ENCODE assay signal across 13 cellular contexts in the genomic region with DNA sequence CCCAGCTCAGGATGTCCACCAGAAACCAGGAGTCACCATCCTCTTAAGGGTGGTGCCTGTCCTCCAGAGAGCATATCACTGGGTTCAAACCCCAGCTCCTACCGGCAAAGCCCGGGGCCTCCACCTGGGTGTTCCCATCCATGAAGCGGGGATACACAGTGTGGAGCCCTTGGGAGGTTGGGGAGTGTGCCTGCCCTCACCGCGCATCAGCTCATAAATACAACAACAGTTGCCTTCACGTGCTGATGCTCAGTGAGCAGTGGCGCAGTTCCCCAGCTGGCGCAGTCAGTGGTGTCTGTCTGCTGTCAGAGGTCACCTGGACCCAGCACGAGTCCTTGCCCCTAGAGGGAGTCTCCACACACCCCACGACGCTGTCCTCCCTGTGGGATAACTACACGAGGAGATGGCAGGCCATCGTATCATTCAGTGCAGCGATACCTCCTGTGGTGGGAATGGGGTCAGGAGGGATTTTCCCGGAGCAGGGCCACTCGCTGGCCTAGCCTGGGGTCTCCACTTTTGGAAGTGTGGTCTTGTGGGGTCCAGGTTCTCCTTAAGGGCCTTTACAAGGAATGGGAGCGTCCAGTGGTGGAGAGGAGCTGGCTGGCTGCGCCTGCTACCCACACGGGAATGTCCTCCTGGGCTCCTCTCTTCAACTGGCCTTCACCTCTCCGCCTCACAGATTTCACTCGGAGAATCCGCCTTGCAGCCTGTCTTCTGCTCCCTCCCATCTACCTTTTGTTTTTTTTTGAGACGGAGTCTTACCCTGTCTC. TPM values are rescaled to one million over a fixed set of nuclear protein-coding genes. Genes with fewer than 3 reads are reported as not detected.
A peak's percentile ranks its signal among the peaks of the same experiment; 100 is the strongest.
DNase-seq lines count a peak whose midpoint lies in the region; ATAC-seq and TF ChIP-seq lines count a peak whose summit lies in the region.
"Had no signal": no experiment of that assay in that cellular context is flagged by ENCODE, and none has a peak within 500 bp of the region (broad histone marks: within the 10 kb centered on the region; RNA-seq: fewer than 3 reads in every experiment).

No MANE protein-coding gene starts in this region.

- H3K27me3 Mint-ChIP-seq in activated CD8-positive, alpha-beta memory T cell treated with anti-CD3 and anti-CD28 coated beads, Interleukin-2, amount 10 ng/mL, durations not matched to agents 7 days and 5 days: no peaks in the 10 kb centered on the region

- H3K4me1 ChIP-seq in left ventricle myocardium inferior (peaks cover 47% of the 10 kb centered on the region), mesenchymal stem cell (ENCODE audit: control insufficient read depth, insufficient read depth, low read depth, low read length) (peaks cover 22% of the 10 kb centered on the region), uterus (no peaks in the 10 kb centered on the region), Karpas-422 (ENCODE audit: low read length) (peaks cover 24% of the 10 kb centered on the region)

- no peak overlapping the region for H3K18ac ChIP-seq in mesenchymal stem cell (ENCODE audit: low read depth in 1 of 2, low read length in 2 of 2)

- H3K27ac Mint-ChIP-seq in activated CD8-positive, alpha-beta memory T cell treated with anti-CD3 and anti-CD28 coated beads, Interleukin-2, amount 10 ng/mL, durations not matched to agents 7 days and 5 days: peak overlapping the region; percentile 97

- H3K4me1 Mint-ChIP-seq in activated CD8-positive, alpha-beta memory T cell treated with anti-CD3 and anti-CD28 coated beads, Interleukin-2, amount 10 ng/mL, durations not matched to agents 7 days and 5 days: peaks cover 24% of the 10 kb centered on the region

- CTCF ChIA-PET in activated CD8-positive, alpha-beta memory T cell treated with anti-CD3 and anti-CD28 coated beads, Interleukin-2, amount 10 ng/mL, durations not matched to agents 7 days and 5 days (lab: Charles Lee): interaction anchor here (0.9 to 1.4 kb wide), 5 partner anchors 32 to 191 kb away, joined by 3 read pairs; no protein-coding TSS in a partner anchor

- no peaks in the 10 kb centered on the region for H3K36me3 Mint-ChIP-seq in activated CD8-positive, alpha-beta memory T cell treated with anti-CD3 and anti-CD28 coated beads, Interleukin-2, amount 10 ng/mL, durations not matched to agents 7 days and 5 days

- DNase-seq in cardiac septum (ENCODE audit: low spot score) (peak; percentile 50), left ventricle myocardium inferior (no peak), mesenchymal stem cell (no peak), uterus (peak; percentile 13 to 15), Karpas-422 (no peak), LoVo (ENCODE audit: low spot score) (no peak)
- DNase-seq in activated CD8-positive, alpha-beta memory T cell treated with anti-CD3 and anti-CD28 coated beads, Interleukin-2, amount 10 ng/mL, durations not matched to agents 7 days and 5 days: no peak
- no peak for DNase-seq in stimulated activated CD4-positive, alpha-beta T cell treated with anti-CD3 and anti-CD28 coated beads, Interleukin-1b, Interleukin-23, amount 100 ng/mL, for 48 hours
- DNase-seq: GM23248, NCI-H2107 had no signal

- H4K20me1 ChIP-seq in Karpas-422 (ENCODE audit: insufficient read depth, low read depth, low read length): no peaks in the 10 kb centered on the region

- peak overlapping the region; percentile 38 for H4K8ac ChIP-seq in mesenchymal stem cell (ENCODE audit: low read length)

- no peak for ATAC-seq in activated CD8-positive, alpha-beta memory T cell treated with anti-CD3 and anti-CD28 coated beads, Interleukin-2, amount 10 ng/mL, durations not matched to agents 7 days and 5 days

- no peak for TF ChIP-seq POLR2A in uterus (IDR thresholded peaks at IDR 0.05)

- H3K4me2 ChIP-seq in mesenchymal stem cell (ENCODE audit: low read length, poor library complexity, severe bottlenecking): no peak overlapping the region
- H3K4me2 ChIP-seq in Karpas-422 (ENCODE audit: low read depth, low read length, poor library complexity, severe bottlenecking): no peak overlapping the region

- peak overlapping the region; percentile 75 for H4K91ac ChIP-seq in mesenchymal stem cell (ENCODE audit: low read length)

- H2BK15ac ChIP-seq in mesenchymal stem cell (ENCODE audit: low read depth, poor library complexity, severe bottlenecking): no peak overlapping the region

- H3K79me1 ChIP-seq in mesenchymal stem cell (replicated peaks; ENCODE audit: low read length, poor library complexity, severe bottlenecking): peaks cover 14% of the 10 kb centered on the region

- peaks cover 26% of the 10 kb centered on the region for H3K79me2 ChIP-seq in Karpas-422 (ENCODE audit: low read length)

- H3K4ac ChIP-seq in mesenchymal stem cell (ENCODE audit: low read depth in 1 of 2, low read length in 2 of 2): no peak overlapping the region

- peak overlapping the region in 1 of 2 experiments; percentile 30 for H2BK12ac ChIP-seq in mesenchymal stem cell (ENCODE audit: low read length in 2 of 2)

- H3K9ac ChIP-seq in mesenchymal stem cell (ENCODE audit: low read length): no peak overlapping the region
- no peak overlapping the region for H3K9ac ChIP-seq in Karpas-422 (ENCODE audit: low read length)
- H3K9ac ChIP-seq: KMS-11 had no signal

- peak overlapping the region in 1 of 2 experiments; percentile 3 for H3K23ac ChIP-seq in mesenchymal stem cell (ENCODE audit: low read length in 2 of 2)

- H2AFZ ChIP-seq in mesenchymal stem cell (ENCODE audit: low read depth, low read length) (no peak overlapping the region), Karpas-422 (ENCODE audit: low read length) (no peak overlapping the region)
- H2AFZ ChIP-seq: GM23248 had no signal

- TF ChIP-seq CTCF in left ventricle myocardium inferior (IDR thresholded peaks at IDR 0.05; ENCODE audit: borderline replicate concordance) (no peak), uterus (IDR thresholded peaks at IDR 0.05) (no peak)

- H3K9me3 ChIP-seq in left ventricle myocardium inferior (replicated peaks) (no peaks in the 10 kb centered on the region), mesenchymal stem cell (ENCODE audit: control insufficient read depth, low read length) (no peaks in the 10 kb centered on the region), uterus (no peaks in the 10 kb centered on the region), Karpas-422 (ENCODE audit: low read length) (no peaks in the 10 kb centered on the region)
- H3K9me3 ChIP-seq: adrenal gland had no signal

- H3K4me3 ChIP-seq in left ventricle myocardium inferior: no peak overlapping the region
- no peak overlapping the region for H3K4me3 ChIP-seq in mesenchymal stem cell (ENCODE audit: insufficient read depth in 1 of 2, low read depth in 1 of 2, low read length in 2 of 2)
- H3K4me3 ChIP-seq in uterus: no peak overlapping the region
- H3K4me3 ChIP-seq in Karpas-422 (ENCODE audit: low read length): no peak overlapping the region

- H3K36me3 ChIP-seq in left ventricle myocardium inferior: peaks cover 10% of the 10 kb centered on the region
- peaks cover 10 to 11% of the 10 kb centered on the region in 2 experiments for H3K36me3 ChIP-seq in mesenchymal stem cell (ENCODE audit: control insufficient read depth in 1 of 2, insufficient read depth in 2 of 2, low read depth in 1 of 2, low read length in 2 of 2)
- no peaks in the 10 kb centered on the region for H3K36me3 ChIP-seq in uterus
- no peaks in the 10 kb centered on the region for H3K36me3 ChIP-seq in Karpas-422 (ENCODE audit: insufficient read depth, low read length)

- H3K27ac ChIP-seq in left ventricle myocardium inferior (replicated peaks) (no peak overlapping the region), mesenchymal stem cell (ENCODE audit: low read length, poor library complexity, severe bottlenecking) (no peak overlapping the region), uterus (peak overlapping the region in 1 of 2 donors; percentile 100), Karpas-422 (ENCODE audit: low read length) (no peak overlapping the region)
- H3K27ac ChIP-seq: KMS-11 had no signal

- H3K4me3 Mint-ChIP-seq in activated CD8-positive, alpha-beta memory T cell treated with anti-CD3 and anti-CD28 coated beads, Interleukin-2, amount 10 ng/mL, durations not matched to agents 7 days and 5 days: no peak overlapping the region

- no peaks in the 10 kb centered on the region for H3K9me3 Mint-ChIP-seq in activated CD8-positive, alpha-beta memory T cell treated with anti-CD3 and anti-CD28 coated beads, Interleukin-2, amount 10 ng/mL, durations not matched to agents 7 days and 5 days (ENCODE audit: low read depth)

- intact Hi-C loops in cardiac septum (cut with DNase I): loop anchor here (5.0 kb wide), 1 partner anchor 88 kb away; no protein-coding TSS in a partner anchor
- intact Hi-C loops in left ventricle myocardium inferior (cut with micrococcal nuclease): no loop called here
- intact Hi-C loops in uterus (cut with DNase I; ENCODE audit: low total_unique reads): no loop called here

- H2BK120ac ChIP-seq in mesenchymal stem cell (ENCODE audit: low read depth, low read length): no peak overlapping the region

- no peaks in the 10 kb centered on the region for H3K9me2 ChIP-seq in Karpas-422 (replicated peaks; ENCODE audit: insufficient read depth, low read length)

- no peak overlapping the region for H2AK5ac ChIP-seq in mesenchymal stem cell (ENCODE audit: low read length, severe bottlenecking)

- H3K14ac ChIP-seq in mesenchymal stem cell (ENCODE audit: low read length in 2 of 2): no peak overlapping the region

- H2BK5ac ChIP-seq in mesenchymal stem cell (ENCODE audit: low read depth, low read length, poor library complexity, severe bottlenecking): no peak overlapping the region

- peaks cover 16% of the 10 kb centered on the region for H3K27me3 ChIP-seq in left ventricle myocardium inferior (ENCODE audit: low read depth)
- H3K27me3 ChIP-seq in mesenchymal stem cell (ENCODE audit: control insufficient read depth in 1 of 2, insufficient read depth in 1 of 2, low read length in 2 of 2): peaks cover 0 to 18% of the 10 kb centered on the region in 2 experiments
- H3K27me3 ChIP-seq in uterus: no peaks in the 10 kb centered on the region
- no peaks in the 10 kb centered on the region for H3K27me3 ChIP-seq in Karpas-422 (ENCODE audit: low read length)
- H3K27me3 ChIP-seq: adrenal gland had no signal

- WGBS in mesenchymal stem cell: 94% methylated on average over 23 of the region's 23 CpGs

RNA-seq across cellular contexts. Expression of a gene that starts 2.3 kb away (rescaled TPM):
- total RNA-seq in cardiac septum: 278 TPM
- total RNA-seq in left ventricle myocardium inferior: 304 TPM
- total RNA-seq in activated CD8-positive, alpha-beta memory T cell treated with anti-CD3 and anti-CD28 coated beads, Interleukin-2, amount 10 ng/mL, durations not matched to agents 7 days and 5 days: 100 to 1,000 TPM; 260 to 318 TPM
- polyA plus RNA-seq in mesenchymal stem cell (2013, experiment 1 of 2): 154 TPM
- 152 TPM for polyA plus RNA-seq in mesenchymal stem cell (2013, experiment 2 of 2)
- total RNA-seq in uterus: 100 to 1,000 TPM in 3 of 4 donors, 10 to 100 TPM in 1; 88.4 to 524 (median 219) TPM
- 336 and 358 TPM in 2 replicates for total RNA-seq in Karpas-422 (2014; rRNA removed; shearing (Covaris generic); ENCODE audit: low replicate concordance)

RNA-seq across cellular contexts. Expression of a gene that starts 8.0 kb away (rescaled TPM):
- total RNA-seq in cardiac septum (not detected), left ventricle myocardium inferior (not detected), uterus (under 1 TPM in 1 of 4 donors, not detected in 3; 0.21 TPM)
- not detected for total RNA-seq in activated CD8-positive, alpha-beta memory T cell treated with anti-CD3 and anti-CD28 coated beads, Interleukin-2, amount 10 ng/mL, durations not matched to agents 7 days and 5 days
- not detected for polyA plus RNA-seq in mesenchymal stem cell (2013, experiment 1 of 2)
- polyA plus RNA-seq in mesenchymal stem cell (2013, experiment 2 of 2): not detected
- not detected in 2 replicates for total RNA-seq in Karpas-422 (2014; rRNA removed; shearing (Covaris generic); ENCODE audit: low replicate concordance)
- total RNA-seq: adrenal gland, GM23248, myocyte had no signal
- polyA plus RNA-seq: adrenal gland, GM23248 had no signal

RNA-seq across cellular contexts. Expression of a gene that starts 18.9 kb away (rescaled TPM):
- total RNA-seq in cardiac septum (not detected), left ventricle myocardium inferior (not detected), uterus (not detected)
- total RNA-seq in activated CD8-positive, alpha-beta memory T cell treated with anti-CD3 and anti-CD28 coated beads, Interleukin-2, amount 10 ng/mL, durations not matched to agents 7 days and 5 days: not detected
- polyA plus RNA-seq in mesenchymal stem cell (2013, experiment 1 of 2): not detected
- polyA plus RNA-seq in mesenchymal stem cell (2013, experiment 2 of 2): not detected
- not detected in 2 replicates for total RNA-seq in Karpas-422 (2014; rRNA removed; shearing (Covaris generic); ENCODE audit: low replicate concordance)
- total RNA-seq: adrenal gland, GM23248, myocyte had no signal
- polyA plus RNA-seq: adrenal gland, GM23248 had no signal

RNA-seq across cellular contexts. Expression of a gene that starts 26.9 kb away (rescaled TPM):
- total RNA-seq in cardiac septum: 335 TPM
- total RNA-seq in left ventricle myocardium inferior: 251 TPM
- 100 to 1,000 TPM; 631 to 651 TPM for total RNA-seq in activated CD8-positive, alpha-beta memory T cell treated with anti-CD3 and anti-CD28 coated beads, Interleukin-2, amount 10 ng/mL, durations not matched to agents 7 days and 5 days
- 290 TPM for polyA plus RNA-seq in mesenchymal stem cell (2013, experiment 1 of 2)
- polyA plus RNA-seq in mesenchymal stem cell (2013, experiment 2 of 2): 246 TPM
- 100 to 1,000 TPM in 3 of 4 donors, 10 to 100 TPM in 1; 92.7 to 900 (median 121) TPM for total RNA-seq in uterus
- total RNA-seq in Karpas-422 (2014; rRNA removed; shearing (Covaris generic); ENCODE audit: low replicate concordance): 127 and 133 TPM in 2 replicates

RNA-seq across cellular contexts. Expression of a gene that starts 37.7 kb away (rescaled TPM):
- total RNA-seq in cardiac septum: not detected
- total RNA-seq in left ventricle myocardium inferior: not detected
- 10 to 100 TPM in 1 of 2 experiments, 1 to 10 TPM in 1; 6.0 to 10.3 TPM for total RNA-seq in activated CD8-positive, alpha-beta memory T cell treated with anti-CD3 and anti-CD28 coated beads, Interleukin-2, amount 10 ng/mL, durations not matched to agents 7 days and 5 days
- polyA plus RNA-seq in mesenchymal stem cell (2013, experiment 1 of 2): not detected
- polyA plus RNA-seq in mesenchymal stem cell (2013, experiment 2 of 2): not detected
- total RNA-seq in uterus: not detected
- not detected in 2 replicates for total RNA-seq in Karpas-422 (2014; rRNA removed; shearing (Covaris generic); ENCODE audit: low replicate concordance)
- total RNA-seq: GM23248, myocyte had no signal
- polyA plus RNA-seq: GM23248 had no signal

Comparison
In these comparisons a context has a peak if more than half of its experiments do, and no peak if none do; other contexts are left out.
1. DNase-seq: peak in cardiac septum (single experiment) and uterus (2 of 2); none in left ventricle myocardium inferior (single experiment), activated CD8-positive, alpha-beta memory T cell treated with anti-CD3 and anti-CD28 coated beads, Interleukin-2, amount 10 ng/mL, durations not matched to agents 7 days and 5 days (single experiment), mesenchymal stem cell (single experiment), Karpas-422 (single experiment), LoVo (single experiment) and stimulated activated CD4-positive, alpha-beta T cell treated with anti-CD3 and anti-CD28 coated beads, Interleukin-1b, Interleukin-23, amount 100 ng/mL, for 48 hours (single experiment).